ENCODE assay signal across 9 cellular contexts in genomic region chr16:56667581-56668571, GRCh38.
DNase-seq lines count a peak whose midpoint lies in the region; ATAC-seq lines count a peak whose summit lies in the region.
"Had no signal": no experiment of that assay in that cellular context is flagged by ENCODE, and none has a peak within 500 bp of the region (broad histone marks: within the 10 kb centered on the region; RNA-seq: fewer than 3 reads in every experiment).

MT1G (minus strand) TSS chr16:56668065; CDS start chr16:56667993, 72 bp downstream.

- peaks cover 92% of the 10 kb centered on the region for H3K27me3 ChIP-seq in iPS-18a (ENCODE audit: control insufficient read depth, insufficient read depth, low read length)

- H3K4me3 ChIP-seq in iPS-18a (ENCODE audit: low read length) = peak within 1 kb of the TSS; percentile 48

- CTCF ChIA-PET in activated naive CD4-positive, alpha-beta T cell treated with anti-CD3 and anti-CD28 coated beads, Interleukin-2, amount 10 ng/mL, durations not matched to agents 7 days and 5 days (lab: Charles Lee) = interaction anchor here (0.7 to 1.5 kb wide), 3 partner anchors 10 to 67 kb away, joined by 3 to 4 read pairs (median 4); no protein-coding TSS in a partner anchor

- no peak within 1 kb of the TSS for H3K27ac Mint-ChIP-seq in activated naive CD4-positive, alpha-beta T cell treated with anti-CD3 and anti-CD28 coated beads, Interleukin-2, amount 10 ng/mL, durations not matched to agents 7 days and 5 days
- no peak within 1 kb of the TSS for H3K27ac Mint-ChIP-seq in stimulated activated memory B cell treated with anti-CD40 and anti-IgM and Interleukin-4, amounts not matched to agents 10 μg/mL and 1 μg/mL and 100 μg/mL, for 72 hours

- H3K4me3 Mint-ChIP-seq in activated naive CD4-positive, alpha-beta T cell treated with anti-CD3 and anti-CD28 coated beads, Interleukin-2, amount 10 ng/mL, durations not matched to agents 7 days and 5 days = peak within 1 kb of the TSS; percentile 36
- no peak within 1 kb of the TSS for H3K4me3 Mint-ChIP-seq in stimulated activated memory B cell treated with anti-CD40 and anti-IgM and Interleukin-4, amounts not matched to agents 10 μg/mL and 1 μg/mL and 100 μg/mL, for 72 hours

- H3K9me3 ChIP-seq in iPS-18a (ENCODE audit: control insufficient read depth, low read depth, low read length) = no peaks in the 10 kb centered on the region

- H3K9ac ChIP-seq in iPS-18a (ENCODE audit: low read length) = no peak within 1 kb of the TSS

- H3K27me3 Mint-ChIP-seq in activated naive CD4-positive, alpha-beta T cell treated with anti-CD3 and anti-CD28 coated beads, Interleukin-2, amount 10 ng/mL, durations not matched to agents 7 days and 5 days = peaks cover 96% of the 10 kb centered on the region
- peaks cover 96% of the 10 kb centered on the region for H3K27me3 Mint-ChIP-seq in stimulated activated memory B cell treated with anti-CD40 and anti-IgM and Interleukin-4, amounts not matched to agents 10 μg/mL and 1 μg/mL and 100 μg/mL, for 72 hours

- peak; percentile 34 for ATAC-seq in stimulated activated memory B cell treated with anti-CD40 and anti-IgM and Interleukin-4, amounts not matched to agents 10 μg/mL and 1 μg/mL and 100 μg/mL, for 72 hours
- no peak for ATAC-seq in HG02970 (IDR thresholded peaks at IDR 0.05; ENCODE audit: low FRiP score, unreplicated experiment)

- H3K27ac ChIP-seq in iPS-18a (ENCODE audit: low read length) = no peak within 1 kb of the TSS
- H3K27ac ChIP-seq: 22Rv1 had no signal

- peaks cover 2% of the 10 kb centered on the region for H3K36me3 Mint-ChIP-seq in activated naive CD4-positive, alpha-beta T cell treated with anti-CD3 and anti-CD28 coated beads, Interleukin-2, amount 10 ng/mL, durations not matched to agents 7 days and 5 days
- H3K36me3 Mint-ChIP-seq in stimulated activated memory B cell treated with anti-CD40 and anti-IgM and Interleukin-4, amounts not matched to agents 10 μg/mL and 1 μg/mL and 100 μg/mL, for 72 hours = no peaks in the 10 kb centered on the region

- H3K9me3 Mint-ChIP-seq in activated naive CD4-positive, alpha-beta T cell treated with anti-CD3 and anti-CD28 coated beads, Interleukin-2, amount 10 ng/mL, durations not matched to agents 7 days and 5 days = no peaks in the 10 kb centered on the region
- H3K9me3 Mint-ChIP-seq in stimulated activated memory B cell treated with anti-CD40 and anti-IgM and Interleukin-4, amounts not matched to agents 10 μg/mL and 1 μg/mL and 100 μg/mL, for 72 hours = no peaks in the 10 kb centered on the region

- H3K4me1 ChIP-seq in iPS-18a (ENCODE audit: control insufficient read depth, low read depth, low read length) = no peaks in the 10 kb centered on the region

- DNase-seq in DMS 273 (lab: John Stamatoyannopoulos, UW; ENCODE audit: unreplicated experiment) (peak; percentile 71), DMS 273 treated with DMSO at 0.1 percent for 48 hours (lab: John Stamatoyannopoulos, UW) (no peak), NCI-H1694 treated with DMSO at 0.1 percent for 48 hours (lab: John Stamatoyannopoulos, UW) (no peak), NCI-H748 treated with DMSO at 0.1 percent for 48 hours (lab: John Stamatoyannopoulos, UW) (no peak)
- peak; percentile 66 for DNase-seq in activated naive CD4-positive, alpha-beta T cell treated with anti-CD3 and anti-CD28 coated beads, Interleukin-2, amount 10 ng/mL, durations not matched to agents 7 days and 5 days

- no peaks in the 10 kb centered on the region for H3K36me3 ChIP-seq in iPS-18a (ENCODE audit: control insufficient read depth, low read depth, low read length)

- H3K4me1 Mint-ChIP-seq in activated naive CD4-positive, alpha-beta T cell treated with anti-CD3 and anti-CD28 coated beads, Interleukin-2, amount 10 ng/mL, durations not matched to agents 7 days and 5 days = peaks cover 41% of the 10 kb centered on the region
- H3K4me1 Mint-ChIP-seq in stimulated activated memory B cell treated with anti-CD40 and anti-IgM and Interleukin-4, amounts not matched to agents 10 μg/mL and 1 μg/mL and 100 μg/mL, for 72 hours = peaks cover 32% of the 10 kb centered on the region

Comparison
In these comparisons a context has a peak if more than half of its experiments do, and no peak if none do; other contexts are left out.
1. DNase-seq: peak in DMS 273 (single experiment) and activated naive CD4-positive, alpha-beta T cell treated with anti-CD3 and anti-CD28 coated beads, Interleukin-2, amount 10 ng/mL, durations not matched to agents 7 days and 5 days (single experiment); none in DMS 273 treated with DMSO at 0.1 percent for 48 hours (single experiment), NCI-H1694 treated with DMSO at 0.1 percent for 48 hours (single experiment) and NCI-H748 treated with DMSO at 0.1 percent for 48 hours (single experiment).